24 cellular contexts compared by ENCODE assay signal in the genomic region with DNA sequence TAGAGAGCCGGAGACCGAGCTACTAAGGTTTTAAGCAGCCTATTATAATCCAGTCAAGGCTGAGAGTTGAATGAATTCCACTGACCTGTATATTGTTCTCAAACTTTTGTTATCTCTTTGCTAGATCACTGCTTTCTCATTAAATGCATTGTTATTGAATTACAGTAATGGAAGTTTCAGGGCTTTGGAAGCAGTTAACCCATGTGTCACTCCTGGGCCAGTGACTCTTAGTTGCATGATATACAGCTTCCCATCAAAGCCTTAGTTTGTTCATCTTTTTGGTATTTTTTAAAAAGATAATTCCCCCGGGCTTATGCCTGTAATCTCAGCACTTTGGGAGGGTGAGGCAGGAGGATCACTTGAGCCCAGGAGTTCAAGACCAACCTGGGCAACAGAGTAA.
"Had no signal": no experiment of that assay in that cellular context is flagged by ENCODE, and none has a peak within 500 bp of the region (broad histone marks: within the 10 kb centered on the region; RNA-seq: fewer than 3 reads in every experiment).

No MANE protein-coding gene starts in this region.

- H3K4me3 Mint-ChIP-seq: activated CD4-positive, alpha-beta memory T cell treated with anti-CD3 and anti-CD28 coated beads for 36 hours; activated naive CD8-positive, alpha-beta T cell treated with anti-CD3 and anti-CD28 coated beads for 36 hours; naive thymus-derived CD4-positive, alpha-beta T cell; T-helper 1 cell treated with Interleukin-12 subunit alpha and Interleukin-12 subunit beta and Interleukin-4 antibody, amounts not matched to agents 30 μg/mL and 1 μg/mL, for 36 hours had no signal

- H3K4me1 ChIP-seq: lower lobe of right lung, prostate gland, upper lobe of left lung had no signal

- ATAC-seq: body of pancreas; left lobe of liver; lower lobe of right lung; naive thymus-derived CD4-positive, alpha-beta T cell had no signal

- H3K36me3 ChIP-seq: cardiac muscle cell, heart right ventricle, lower lobe of right lung, prostate gland, thoracic aorta, upper lobe of left lung had no signal

- H3K27ac ChIP-seq: body of pancreas, cardiac muscle cell, epithelial cell of prostate, heart right ventricle, lower lobe of right lung, prostate gland, thoracic aorta, upper lobe of left lung had no signal

- H3K9me3 ChIP-seq: body of pancreas, prostate gland, thoracic aorta had no signal

- H3K27me3 Mint-ChIP-seq: activated CD4-positive, alpha-beta memory T cell treated with anti-CD3 and anti-CD28 coated beads for 36 hours had no signal

- H3K27me3 ChIP-seq: body of pancreas, cardiac muscle cell, heart right ventricle, upper lobe of left lung had no signal

- H3K4me3 ChIP-seq: body of pancreas, cardiac muscle cell, heart right ventricle, lower lobe of right lung, prostate gland, thoracic aorta, upper lobe of left lung had no signal

- FAIRE-seq: kidney had no signal

- H3K36me3 Mint-ChIP-seq: activated CD4-positive, alpha-beta memory T cell treated with anti-CD3 and anti-CD28 coated beads for 36 hours; activated naive CD8-positive, alpha-beta T cell treated with anti-CD3 and anti-CD28 coated beads for 36 hours; naive thymus-derived CD4-positive, alpha-beta T cell had no signal

- DNase-seq: activated CD4-positive, alpha-beta memory T cell treated with anti-CD3 and anti-CD28 coated beads for 36 hours; activated CD4-positive, alpha-beta T cell treated with anti-CD3 and anti-CD28 coated beads for 48 hours; activated CD4-positive, CD25-positive, alpha-beta regulatory T cell; activated naive CD4-positive, alpha-beta T cell treated with Interleukin-2 at 50 U/mL for 16 hours; activated naive CD8-positive, alpha-beta T cell treated with anti-CD3 and anti-CD28 coated beads for 36 hours; activated T-cell treated with anti-CD3 and anti-CD28 coated beads, Interleukin-2, amount 50 U/mL, for 48 hours; amniotic stem cell; body of pancreas; cortex of kidney; heart right ventricle; kidney; lower lobe of right lung; mesendoderm; naive thymus-derived CD4-positive, alpha-beta T cell; stimulated activated CD4-positive, alpha-beta T cell treated with anti-CD3 and anti-CD28 coated beads, Interleukin-4, amount 100 ng/mL, for 24 hours; stimulated activated naive CD4-positive, alpha-beta T cell treated with Interleukin-2 at 50 U/mL for 16 hours; T1000; upper lobe of left lung had no signal

- H3K4me1 Mint-ChIP-seq: activated naive CD8-positive, alpha-beta T cell treated with anti-CD3 and anti-CD28 coated beads for 36 hours; naive thymus-derived CD4-positive, alpha-beta T cell had no signal

- H3K27ac Mint-ChIP-seq: activated CD4-positive, alpha-beta memory T cell treated with anti-CD3 and anti-CD28 coated beads for 36 hours; activated naive CD8-positive, alpha-beta T cell treated with anti-CD3 and anti-CD28 coated beads for 36 hours; naive thymus-derived CD4-positive, alpha-beta T cell; T-helper 1 cell treated with Interleukin-12 subunit alpha and Interleukin-12 subunit beta and Interleukin-4 antibody, amounts not matched to agents 30 μg/mL and 1 μg/mL, for 36 hours had no signal
